Comparison of ENCODE assay signal across 24 cellular contexts in the genomic region with DNA sequence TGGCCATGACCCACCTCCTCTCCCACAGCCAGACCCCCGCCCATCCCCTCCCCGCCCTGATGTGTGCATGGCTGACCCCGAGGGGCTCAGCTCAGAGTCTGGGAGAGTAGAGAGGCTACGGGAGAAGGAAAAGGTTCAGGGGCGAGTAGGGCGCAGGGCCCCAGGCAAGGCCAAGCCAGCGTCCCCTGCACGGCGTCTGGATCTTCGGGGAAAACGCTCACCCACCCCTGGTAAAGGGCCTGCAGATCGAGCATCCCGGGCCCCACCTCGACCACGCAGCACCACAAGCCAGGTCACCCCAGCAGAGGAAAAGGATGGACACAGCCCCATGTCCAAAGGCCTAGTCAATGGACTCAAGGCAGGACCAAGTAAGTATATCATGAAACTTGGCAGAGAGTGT.
"Had no signal": no experiment of that assay in that cellular context is flagged by ENCODE, and none has a peak within 500 bp of the region (broad histone marks: within the 10 kb centered on the region; RNA-seq: fewer than 3 reads in every experiment).

No MANE protein-coding gene starts in this region.

- H3K27ac ChIP-seq: ascending aorta, cardiac muscle cell, KMS-11, SJCRH30, SK-N-MC had no signal

- H3K4me2 ChIP-seq: KMS-11 had no signal

- DNase-seq: activated CD4-positive, alpha-beta T cell treated with anti-CD3 and anti-CD28 coated beads, Interleukin-2, amount 10 ng/mL, durations not matched to agents 24 days and 14 days; activated CD4-positive, alpha-beta T cell treated with anti-CD3 and anti-CD28 coated beads, Interleukin-2, amount 50 U/mL, for 4 hours; activated CD8-positive, alpha-beta T cell treated with anti-CD3 and anti-CD28 coated beads for 36 hours; activated gamma-delta T cell; activated naive CD4-positive, alpha-beta T cell treated with Interleukin-2 at 50 U/mL for 16 hours; activated naive CD8-positive, alpha-beta T cell treated with anti-CD3 and anti-CD28 coated beads, Interleukin-2, amount 10 ng/mL, durations not matched to agents 7 days and 5 days; activated T-cell treated with anti-CD3 and anti-CD28 coated beads, Interleukin-2, amount 50 U/mL, for 24 hours; amygdala; MM.1S; MV-4-11; NCI-H1092; NCI-H1436 treated with DMSO at 0.1 percent for 48 hours; NCI-H1694 treated with DMSO at 0.1 percent for 48 hours; NCI-H2029; NCI-H345; NCI-H524 treated with DMSO at 0.1 percent for 48 hours; OCI-M1; SHP77; SJCRH30; T1000 had no signal

- H3K4me1 ChIP-seq: ascending aorta, SJCRH30 had no signal

- H3K9ac ChIP-seq: KMS-11 had no signal

- H3K36me3 ChIP-seq: cardiac muscle cell had no signal

- H3K4me3 ChIP-seq: ascending aorta, cardiac muscle cell, SJCRH30, SK-N-MC had no signal

- H3K27me3 ChIP-seq: ascending aorta, cardiac muscle cell, SJCRH30 had no signal

- H3K9me3 ChIP-seq: SJCRH30 had no signal

- ATAC-seq: activated CD8-positive, alpha-beta T cell treated with anti-CD3 and anti-CD28 coated beads for 36 hours had no signal
